26 cellular contexts compared by ENCODE assay signal in the genomic region with DNA sequence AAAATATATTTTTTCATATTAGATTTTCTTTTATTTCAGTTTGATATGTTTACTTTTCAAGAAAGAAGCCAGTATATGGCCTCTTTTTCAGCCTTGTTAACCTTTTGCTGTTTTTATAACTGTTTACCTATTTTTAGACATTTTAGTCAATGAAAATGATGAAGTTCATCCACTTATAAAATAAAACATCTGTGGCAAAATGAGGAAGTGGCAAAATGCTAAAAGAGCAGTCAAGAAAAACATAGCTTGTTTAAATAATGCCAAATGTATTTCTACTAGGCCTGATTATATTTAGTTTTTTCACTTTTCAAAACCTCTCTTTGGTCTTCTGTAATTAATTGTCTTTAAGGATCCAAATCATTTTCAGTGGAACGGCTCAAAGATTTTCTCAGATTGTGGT. TPM values are rescaled to one million over a fixed set of nuclear protein-coding genes. Genes with fewer than 3 reads are reported as not detected.
"Had no signal": no experiment of that assay in that cellular context is flagged by ENCODE, and none has a peak within 500 bp of the region (broad histone marks: within the 10 kb centered on the region; RNA-seq: fewer than 3 reads in every experiment).

No MANE protein-coding gene starts in this region.

- H3K27ac Mint-ChIP-seq: activated naive CD8-positive, alpha-beta T cell treated with anti-CD3 and anti-CD28 coated beads for 36 hours; activated T-cell treated with anti-CD3 and anti-CD28 coated beads, Interleukin-2, amount 50 U/mL, for 24 hours; activated T-helper 2 cell treated with anti-CD3 and anti-CD28 coated beads, Interferon-gamma antibody, Interleukin-2, Interleukin-4, amounts not matched to agents 10 μg/mL and 5 μg/mL and 100 μg/mL, durations not matched to agents 14 hours and 24 hours and 36 hours; memory B cell; T-cell; T-helper 2 cell treated with Interferon-gamma antibody and Interleukin-4, amounts not matched to agents 5 μg/mL and 100 μg/mL, for 36 hours; type B pancreatic cell had no signal

- H3K36me3 Mint-ChIP-seq: activated naive CD8-positive, alpha-beta T cell treated with anti-CD3 and anti-CD28 coated beads for 36 hours; memory B cell; stimulated activated naive B cell treated with anti-CD40 and anti-IgM and Interleukin-4, amounts not matched to agents 10 μg/mL and 1 μg/mL and 100 μg/mL, for 72 hours; T-cell; type B pancreatic cell had no signal

- H3K27me3 ChIP-seq: breast epithelium, esophagus squamous epithelium, gastrocnemius medialis had no signal

- H3K27ac ChIP-seq: esophagus squamous epithelium, gastrocnemius medialis had no signal

- FAIRE-seq: small intestine had no signal

- H3K4me3 ChIP-seq: breast epithelium, coronary artery, esophagus squamous epithelium, gastrocnemius medialis had no signal

- H3K4me1 Mint-ChIP-seq: activated naive CD8-positive, alpha-beta T cell treated with anti-CD3 and anti-CD28 coated beads for 36 hours; memory B cell; T-cell had no signal

- H3K4me1 ChIP-seq: breast epithelium, esophagus squamous epithelium, gastrocnemius medialis had no signal

- ATAC-seq: gastrocnemius medialis, left cardiac atrium, sciatic nerve, T-cell had no signal

- DNase-seq: activated CD8-positive, alpha-beta memory T cell treated with anti-CD3 and anti-CD28 coated beads for 24 hours; activated CD8-positive, alpha-beta memory T cell treated with anti-CD3 and anti-CD28 coated beads, Interleukin-2, amount 50 U/mL, for 4 hours; activated naive CD4-positive, alpha-beta T cell; activated naive CD8-positive, alpha-beta T cell treated with anti-CD3 and anti-CD28 coated beads for 36 hours; activated T-cell treated with anti-CD3 and anti-CD28 coated beads, Interleukin-2, amount 50 U/mL, for 24 hours; esophagus squamous epithelium; gastrocnemius medialis; head of caudate nucleus; islet precursor cell; left cardiac atrium; nucleus accumbens; small intestine; stimulated activated CD4-positive, alpha-beta T cell treated with anti-CD3 and anti-CD28 coated beads, Interleukin-2, amount 100 ng/mL, for 48 hours; stimulated activated CD8-positive, alpha-beta memory T cell treated with anti-CD3 and anti-CD28 coated beads, Interleukin-4, amount 100 ng/mL, for 48 hours; stimulated activated naive B cell treated with anti-CD40 and anti-IgM and Interleukin-4, amounts not matched to agents 10 μg/mL and 1 μg/mL and 100 μg/mL, for 72 hours; T-cell had no signal

- H3K4me3 Mint-ChIP-seq: activated naive CD8-positive, alpha-beta T cell treated with anti-CD3 and anti-CD28 coated beads for 36 hours; activated T-cell treated with anti-CD3 and anti-CD28 coated beads, Interleukin-2, amount 50 U/mL, for 24 hours; memory B cell; stimulated activated naive B cell treated with anti-CD40 and anti-IgM and Interleukin-4, amounts not matched to agents 10 μg/mL and 1 μg/mL and 100 μg/mL, for 72 hours; T-cell; T-helper 2 cell treated with Interferon-gamma antibody and Interleukin-4, amounts not matched to agents 5 μg/mL and 100 μg/mL, for 36 hours; type B pancreatic cell had no signal

- H3K27me3 Mint-ChIP-seq: activated T-cell treated with anti-CD3 and anti-CD28 coated beads, Interleukin-2, amount 50 U/mL, for 24 hours; memory B cell; stimulated activated naive B cell treated with anti-CD40 and anti-IgM and Interleukin-4, amounts not matched to agents 10 μg/mL and 1 μg/mL and 100 μg/mL, for 72 hours had no signal

- H3K9me3 Mint-ChIP-seq: activated naive CD8-positive, alpha-beta T cell treated with anti-CD3 and anti-CD28 coated beads for 36 hours; activated T-helper 2 cell treated with anti-CD3 and anti-CD28 coated beads, Interferon-gamma antibody, Interleukin-2, Interleukin-4, amounts not matched to agents 10 μg/mL and 5 μg/mL and 100 μg/mL, durations not matched to agents 14 hours and 24 hours and 36 hours; T-helper 2 cell treated with Interferon-gamma antibody and Interleukin-4, amounts not matched to agents 5 μg/mL and 100 μg/mL, for 36 hours had no signal

- H3K36me3 ChIP-seq: breast epithelium, esophagus squamous epithelium, gastrocnemius medialis had no signal

- H3K9me3 ChIP-seq: breast epithelium, esophagus squamous epithelium, gastrocnemius medialis had no signal

RNA-seq across cellular contexts. Expression of a gene that starts 21.7 kb away (rescaled TPM):
- total RNA-seq: activated naive CD8-positive, alpha-beta T cell treated with anti-CD3 and anti-CD28 coated beads for 36 hours; activated T-helper 2 cell treated with anti-CD3 and anti-CD28 coated beads, Interferon-gamma antibody, Interleukin-2, Interleukin-4, amounts not matched to agents 10 μg/mL and 5 μg/mL and 100 μg/mL, durations not matched to agents 14 hours and 24 hours and 36 hours; gastrocnemius medialis; left cardiac atrium; mononuclear cell; T-cell; temporal lobe had no signal
- polyA plus RNA-seq: neural cell, small intestine had no signal
